9 cellular contexts compared by ENCODE assay signal in the genomic region with DNA sequence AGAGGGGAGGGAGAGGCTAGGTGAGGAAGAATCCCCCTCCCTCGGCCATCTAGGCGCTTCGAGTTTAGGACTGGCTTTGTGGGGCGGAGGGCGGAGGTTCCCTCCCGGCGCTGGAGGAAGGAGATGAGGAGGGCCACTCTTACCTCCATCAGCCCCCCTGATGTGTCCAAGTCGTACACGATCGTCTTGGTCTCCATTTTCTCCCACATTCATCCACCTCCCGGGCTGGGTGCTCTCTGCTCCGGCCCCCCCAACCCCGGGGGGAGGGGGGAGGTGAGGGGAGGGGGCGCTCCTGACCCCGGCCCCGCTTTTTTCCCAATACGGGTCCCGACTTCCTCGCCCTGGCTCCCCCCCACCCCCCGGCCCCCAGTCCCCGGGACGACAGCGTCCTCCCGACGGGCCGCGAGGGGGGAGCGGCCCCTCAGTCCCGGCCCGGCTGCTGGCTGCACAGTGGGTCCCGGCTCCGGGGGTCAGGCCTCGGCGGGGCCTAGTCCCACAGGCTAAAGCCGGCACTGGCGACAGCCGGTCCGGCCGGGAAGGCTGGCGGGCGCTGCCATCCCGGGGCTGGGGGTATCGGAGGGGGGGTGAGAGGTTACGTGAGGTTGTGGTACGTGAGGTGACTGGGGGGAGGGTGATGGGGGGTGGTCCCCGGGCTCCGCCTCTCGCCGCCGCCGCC. TPM values are rescaled to one million over a fixed set of nuclear protein-coding genes. Genes with fewer than 3 reads are reported as not detected.
DNase-seq lines count a peak whose midpoint lies in the region; ATAC-seq and TF ChIP-seq lines count a peak whose summit lies in the region.
"Had no signal": no experiment of that assay in that cellular context is flagged by ENCODE, and none has a peak within 500 bp of the region (broad histone marks: within the 10 kb centered on the region; RNA-seq: fewer than 3 reads in every experiment).

No MANE protein-coding gene starts in this region.

- in situ Hi-C loops in astrocyte of the spinal cord (cut with HindIII; ENCODE audit: low sequenced_read_pairs) = no loop called here

- TF ChIP-seq CTCF in AG04450 (IDR thresholded peaks at IDR 0.05; ENCODE audit: low read depth, low read length) (no peak), HFFc6 (IDR thresholded peaks at IDR 0.05) (no peak), astrocyte of the spinal cord (IDR thresholded peaks at IDR 0.05; ENCODE audit: low read depth, low read length) (no peak), lung (IDR thresholded peaks at IDR 0.05; ENCODE audit: control extremely low read depth, extremely low read depth) (no peak)

- CTCF ChIA-PET in AG04450 (lab: Charles Lee) = interaction anchor here (1.0 to 3.7 kb wide), 4 partner anchors 166 to 224 kb away, joined by 3 to 66 read pairs (median 6); partner anchors contain the start of genes NEK8 and TLCD1

- H3K9me3 Mint-ChIP-seq in HFFc6 = no peaks in the 10 kb centered on the region

- H3K4me1 Mint-ChIP-seq in HFFc6 (ENCODE audit: low read depth) = peaks cover 27% of the 10 kb centered on the region

- no peak for DNase-seq in AG04450 (ENCODE audit: low read depth, low spot score)
- DNase-seq in HFFc6 = no peak
- DNase-seq in astrocyte of the spinal cord (ENCODE audit: low read depth, low spot score) = no peak
- no peak for DNase-seq in lung (ENCODE audit: low spot score)
- no peak for DNase-seq in AML-193 (lab: John Stamatoyannopoulos, UW)
- DNase-seq in retina = no peak

- no peaks in the 10 kb centered on the region for H3K36me3 ChIP-seq in lung (ENCODE audit: control insufficient read depth in 2 of 2, insufficient read depth in 2 of 2, low read length in 2 of 2)
- no peaks in the 10 kb centered on the region for H3K36me3 ChIP-seq in urinary bladder (ENCODE audit: insufficient read depth)

- no peaks in the 10 kb centered on the region for H3K27me3 Mint-ChIP-seq in HFFc6 (ENCODE audit: insufficient read depth)

- peak overlapping the region; percentile 75 for H3K27ac ChIP-seq in AG04450 (ENCODE audit: low read depth, low read length)
- peak overlapping the region; percentile 95 to 98 for H3K27ac ChIP-seq in lung (ENCODE audit: low read depth in 1 of 2, low read length in 1 of 2)
- peak overlapping the region; percentile 96 for H3K27ac ChIP-seq in urinary bladder (ENCODE audit: low read depth)

- peak overlapping the region; percentile 96 for H3K27ac Mint-ChIP-seq in HFFc6

- WGBS in lung, 2 donors = 0 to 1% methylated on average over 27 to 51 of the region's 51 CpGs
- WGBS in urinary bladder = under 1% methylated on average over 50 of the region's 51 CpGs

- peaks cover 18% of the 10 kb centered on the region for H3K36me3 Mint-ChIP-seq in HFFc6 (ENCODE audit: low read depth)

- POLR2A ChIA-PET in AG04450 (lab: Yijun Ruan, JAX) = interaction anchor here (0.7 to 2.4 kb wide), 12 partner anchors 15 to 231 kb away, joined by 3 to 27 read pairs (median 6); partner anchors contain the start of genes NEK8, RPL23A and TLCD1

- H3K27me3 ChIP-seq in AG04450 (ENCODE audit: control insufficient read depth, insufficient read depth, low read length) = no peaks in the 10 kb centered on the region
- H3K27me3 ChIP-seq in lung (ENCODE audit: control insufficient read depth, insufficient read depth) = no peaks in the 10 kb centered on the region

- H3K4me3 ChIP-seq in AG04450 (ENCODE audit: low read depth, low read length) (peak overlapping the region; percentile 92), astrocyte of the spinal cord (ENCODE audit: low read depth, low read length) (peak overlapping the region; percentile 88), lung (peak overlapping the region; percentile 76), urinary bladder (ENCODE audit: low read depth, low read length) (peak overlapping the region; percentile 98)

- peaks cover 5 to 15% of the 10 kb centered on the region in 2 donors for H3K4me1 ChIP-seq in lung (ENCODE audit: control insufficient read depth in 2 of 2, insufficient read depth in 2 of 2, low read length in 2 of 2)
- H3K4me1 ChIP-seq in urinary bladder (ENCODE audit: insufficient read depth) = peaks cover 3% of the 10 kb centered on the region

- peaks cover 3% of the 10 kb centered on the region; the same call in 1 of the 2 replicates for H3K9me3 ChIP-seq in AG04450 (ENCODE audit: control insufficient read depth, insufficient read depth, low read length)
- no peaks in the 10 kb centered on the region for H3K9me3 ChIP-seq in lung (ENCODE audit: control insufficient read depth in 2 of 2, insufficient read depth in 1 of 2, low read length in 1 of 2)

- peak overlapping the region; percentile 99 for H3K4me3 Mint-ChIP-seq in HFFc6

- ATAC-seq in lung (ENCODE audit: insufficient read depth, low FRiP score) = no peak
- no peak for ATAC-seq in HG03460 (IDR thresholded peaks at IDR 0.05; ENCODE audit: unreplicated experiment)

RNA-seq across cellular contexts. Expression of gene PHF12, which starts 0.4 kb away (rescaled TPM):
- polyA plus RNA-seq in AG04450 (2011; rRNA removed) (13.6 and 17.8 TPM in 2 replicates), lung (10 to 100 TPM; 12.6 to 23.1 TPM), urinary bladder (30.8 TPM)
- polyA minus RNA-seq in AG04450 (2011; rRNA and poly(A)+ RNA removed) = 38.7 and 50.1 TPM in 2 replicates
- total RNA-seq in HFFc6 (2021; fragmentation: NEBNext Ultra II Directional; extraction: Animal tissue kit (Norgen Biotek cat#: 25700)) = 10 to 100 TPM; 26.4 to 33.6 (median 29.8) TPM
- total RNA-seq in lung (10 to 100 TPM; 51.5 to 59.1 TPM), urinary bladder (21.1 TPM)

RNA-seq across cellular contexts. Expression of gene DHRS13, which starts 48.0 kb away (rescaled TPM):
- polyA plus RNA-seq in AG04450 (2011; rRNA removed) (2.9 and 3.1 TPM in 2 replicates), lung (10 to 100 TPM; 20.6 to 29.9 TPM), urinary bladder (8.8 TPM)
- 1.5 and 2.3 TPM in 2 replicates for polyA minus RNA-seq in AG04450 (2011; rRNA and poly(A)+ RNA removed)
- 1 to 10 TPM; 1.5 to 3.0 (median 2.2) TPM for total RNA-seq in HFFc6 (2021; fragmentation: NEBNext Ultra II Directional; extraction: Animal tissue kit (Norgen Biotek cat#: 25700))
- total RNA-seq in lung (10 to 100 TPM; 10.5 to 14.2 TPM), urinary bladder (8.5 TPM)

RNA-seq across cellular contexts. Expression of gene FLOT2, which starts 53.4 kb away (rescaled TPM):
- polyA plus RNA-seq in AG04450 (2011; rRNA removed) (80.5 and 83.9 TPM in 2 replicates), lung (100 to 1,000 TPM in 1 of 2 donors, 10 to 100 TPM in 1; 73.6 to 226 TPM), urinary bladder (120 TPM)
- polyA minus RNA-seq in AG04450 (2011; rRNA and poly(A)+ RNA removed) = 87.8 and 106 TPM in 2 replicates
- 10 to 100 TPM; 46.7 to 85.7 (median 77.9) TPM for total RNA-seq in HFFc6 (2021; fragmentation: NEBNext Ultra II Directional; extraction: Animal tissue kit (Norgen Biotek cat#: 25700))
- total RNA-seq in lung (100 to 1,000 TPM in 1 of 2 donors, 10 to 100 TPM in 1; 46.2 to 168 TPM), urinary bladder (25.1 TPM)

RNA-seq across cellular contexts. Expression of gene SEZ6, which starts 54.9 kb away (rescaled TPM):
- not detected in 2 replicates for polyA plus RNA-seq in AG04450 (2011; rRNA removed)
- polyA minus RNA-seq in AG04450 (2011; rRNA and poly(A)+ RNA removed) = not detected in 2 replicates
- not detected for total RNA-seq in HFFc6 (2021; fragmentation: NEBNext Ultra II Directional; extraction: Animal tissue kit (Norgen Biotek cat#: 25700))
- under 1 TPM in 1 of 2 donors, not detected in 1; 0.54 TPM for total RNA-seq in lung
- under 1 TPM; 0.07 to 0.18 TPM for polyA plus RNA-seq in lung
- 0.16 TPM for total RNA-seq in urinary bladder
- polyA plus RNA-seq in urinary bladder = 0.04 TPM
- total RNA-seq: pulmonary artery endothelial cell had no signal
